Comparison of ENCODE assay signal across 8 cellular contexts in the genomic region with DNA sequence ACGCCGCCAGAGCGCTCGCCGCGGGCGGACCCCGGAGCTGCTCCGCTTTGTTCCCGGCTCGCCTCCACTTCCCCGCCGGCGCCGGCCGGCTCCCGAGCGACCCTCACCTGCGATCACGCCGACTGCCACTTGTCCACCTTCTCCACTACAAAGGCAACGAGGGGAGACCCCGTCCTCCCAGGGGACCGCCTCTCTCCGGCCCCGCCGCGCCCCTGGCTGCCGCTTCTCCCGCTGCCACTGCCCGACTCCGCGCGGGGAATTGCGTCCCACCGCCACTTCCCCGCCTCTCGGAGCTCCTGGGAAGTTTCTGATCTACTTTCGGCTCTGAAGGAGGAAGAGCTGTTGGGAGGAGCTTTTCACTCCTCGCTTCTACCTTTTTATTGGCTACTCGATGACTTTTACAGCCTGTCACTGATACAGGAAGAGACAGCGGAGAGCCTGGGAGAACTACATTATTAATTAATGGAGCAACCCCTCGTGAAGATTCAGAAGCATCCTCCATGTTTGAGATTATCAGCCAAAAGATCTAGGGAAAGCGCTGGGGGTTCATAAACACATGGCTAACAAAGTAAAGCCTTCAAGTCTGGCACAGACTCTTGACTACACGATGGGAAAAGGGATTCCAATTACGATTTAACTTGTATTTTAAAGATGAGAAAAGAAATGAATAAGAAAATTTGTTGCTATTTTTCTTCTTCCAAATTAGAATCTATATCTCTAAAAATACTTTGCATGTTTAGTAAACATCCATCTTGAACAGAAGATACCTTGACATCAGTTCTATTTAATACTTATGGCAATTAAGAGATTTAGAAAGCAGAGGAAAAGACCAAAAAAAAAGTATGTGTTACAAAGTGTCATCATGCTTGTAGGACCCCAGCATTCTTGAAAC. TPM values are rescaled to one million over a fixed set of nuclear protein-coding genes. Genes with fewer than 3 reads are reported as not detected.
DNase-seq lines count a peak whose midpoint lies in the region; ATAC-seq and TF ChIP-seq lines count a peak whose summit lies in the region.

A gene with protein sequence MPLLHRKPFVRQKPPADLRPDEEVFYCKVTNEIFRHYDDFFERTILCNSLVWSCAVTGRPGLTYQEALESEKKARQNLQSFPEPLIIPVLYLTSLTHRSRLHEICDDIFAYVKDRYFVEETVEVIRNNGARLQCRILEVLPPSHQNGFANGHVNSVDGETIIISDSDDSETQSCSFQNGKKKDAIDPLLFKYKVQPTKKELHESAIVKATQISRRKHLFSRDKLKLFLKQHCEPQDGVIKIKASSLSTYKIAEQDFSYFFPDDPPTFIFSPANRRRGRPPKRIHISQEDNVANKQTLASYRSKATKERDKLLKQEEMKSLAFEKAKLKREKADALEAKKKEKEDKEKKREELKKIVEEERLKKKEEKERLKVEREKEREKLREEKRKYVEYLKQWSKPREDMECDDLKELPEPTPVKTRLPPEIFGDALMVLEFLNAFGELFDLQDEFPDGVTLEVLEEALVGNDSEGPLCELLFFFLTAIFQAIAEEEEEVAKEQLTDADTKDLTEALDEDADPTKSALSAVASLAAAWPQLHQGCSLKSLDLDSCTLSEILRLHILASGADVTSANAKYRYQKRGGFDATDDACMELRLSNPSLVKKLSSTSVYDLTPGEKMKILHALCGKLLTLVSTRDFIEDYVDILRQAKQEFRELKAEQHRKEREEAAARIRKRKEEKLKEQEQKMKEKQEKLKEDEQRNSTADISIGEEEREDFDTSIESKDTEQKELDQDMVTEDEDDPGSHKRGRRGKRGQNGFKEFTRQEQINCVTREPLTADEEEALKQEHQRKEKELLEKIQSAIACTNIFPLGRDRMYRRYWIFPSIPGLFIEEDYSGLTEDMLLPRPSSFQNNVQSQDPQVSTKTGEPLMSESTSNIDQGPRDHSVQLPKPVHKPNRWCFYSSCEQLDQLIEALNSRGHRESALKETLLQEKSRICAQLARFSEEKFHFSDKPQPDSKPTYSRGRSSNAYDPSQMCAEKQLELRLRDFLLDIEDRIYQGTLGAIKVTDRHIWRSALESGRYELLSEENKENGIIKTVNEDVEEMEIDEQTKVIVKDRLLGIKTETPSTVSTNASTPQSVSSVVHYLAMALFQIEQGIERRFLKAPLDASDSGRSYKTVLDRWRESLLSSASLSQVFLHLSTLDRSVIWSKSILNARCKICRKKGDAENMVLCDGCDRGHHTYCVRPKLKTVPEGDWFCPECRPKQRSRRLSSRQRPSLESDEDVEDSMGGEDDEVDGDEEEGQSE (N-terminal part only) (minus strand): TSS at position 330 of the 892 bp plus-strand sequence. CDS start 756 bp downstream, outside the sequence.

- intact Hi-C loops in stomach (cut with DNase I; ENCODE audit: low total_unique reads), result no loop called here

- TF ChIP-seq POLR2A in Peyer's patch (IDR thresholded peaks at IDR 0.05), result peak; percentile 89 to 97
- peak in 2 of 4 donors; percentile 53 to 56 for TF ChIP-seq POLR2A in stomach (IDR thresholded peaks at IDR 0.05)

- peaks cover 11% of the 10 kb centered on the region for H3K4me1 Mint-ChIP-seq in activated T-helper 17 cell treated with anti-CD3 and anti-CD28 coated beads, Interleukin-2, amount 50 U/mL, for 72 hours
- peaks cover 16 to 41% (median 30%) of the 10 kb centered on the region in 4 donors for H3K4me1 Mint-ChIP-seq in naive thymus-derived CD8-positive, alpha-beta T cell

- H3K79me2 ChIP-seq in DND-41 (ENCODE audit: insufficient read depth, low read length), result peaks cover 57% of the 10 kb centered on the region

- H3K9me3 ChIP-seq in DND-41 (ENCODE audit: insufficient read depth, low read length, severe bottlenecking) (no peaks in the 10 kb centered on the region), KOPT-K1 (ENCODE audit: insufficient read depth, low read length, poor library complexity, severe bottlenecking) (no peaks in the 10 kb centered on the region), Peyer's patch (no peaks in the 10 kb centered on the region), stomach (no peaks in the 10 kb centered on the region)

- ATAC-seq in DND-41 (ENCODE audit: insufficient read depth, low read depth) (peak; percentile 65), GM21737 (IDR thresholded peaks at IDR 0.05; ENCODE audit: unreplicated experiment) (peak; percentile 34)
- peak; percentile 30 for ATAC-seq in activated T-helper 17 cell treated with anti-CD3 and anti-CD28 coated beads, Interleukin-2, amount 50 U/mL, for 72 hours (replicated peaks)
- peak in 1 of 2 donors; percentile 18 for ATAC-seq in naive thymus-derived CD8-positive, alpha-beta T cell

- peak within 1 kb of the TSS; percentile 73 for H2AFZ ChIP-seq in DND-41 (ENCODE audit: low read depth, low read length)

- peak within 1 kb of the TSS; percentile 98 for H3K27ac Mint-ChIP-seq in activated T-helper 17 cell treated with anti-CD3 and anti-CD28 coated beads, Interleukin-2, amount 50 U/mL, for 72 hours
- peak within 1 kb of the TSS; percentile 96 to 100 (median 99) for H3K27ac Mint-ChIP-seq in naive thymus-derived CD8-positive, alpha-beta T cell

- peak within 1 kb of the TSS; percentile 97 for H3K4me3 Mint-ChIP-seq in activated T-helper 17 cell treated with anti-CD3 and anti-CD28 coated beads, Interleukin-2, amount 50 U/mL, for 72 hours
- H3K4me3 Mint-ChIP-seq in naive thymus-derived CD8-positive, alpha-beta T cell, result peak within 1 kb of the TSS; percentile 98 to 100 (median 100)

- POLR2A ChIA-PET in naive thymus-derived CD8-positive, alpha-beta T cell (lab: Charles Lee), result interaction anchor here (0.6 to 4.0 kb wide), 13 partner anchors 9 to 171 kb away, joined by 3 to 82 read pairs (median 4); partner anchors contain the start of genes FAM177A1 and SRP54

- peak within 1 kb of the TSS; percentile 67 for H3K4me2 ChIP-seq in DND-41 (ENCODE audit: insufficient read depth, low read length)

- H3K36me3 Mint-ChIP-seq in activated T-helper 17 cell treated with anti-CD3 and anti-CD28 coated beads, Interleukin-2, amount 50 U/mL, for 72 hours (ENCODE audit: low read depth), result peaks cover 45% of the 10 kb centered on the region
- peaks cover 0 to 10% (median 0%) of the 10 kb centered on the region in 3 donors for H3K36me3 Mint-ChIP-seq in naive thymus-derived CD8-positive, alpha-beta T cell

- H3K4me3 ChIP-seq in DND-41 (ENCODE audit: low read depth in 1 of 2, low read length in 2 of 2), result peak within 1 kb of the TSS; percentile 94 to 96
- peak within 1 kb of the TSS; percentile 88 to 97 (median 94) for H3K4me3 ChIP-seq in Peyer's patch
- peak within 1 kb of the TSS; percentile 78 to 96 (median 82) for H3K4me3 ChIP-seq in stomach

- TF ChIP-seq CTCF in DND-41 (IDR thresholded peaks at IDR 0.05; ENCODE audit: borderline replicate concordance, extremely low read depth, low read length, poor library complexity, severe bottlenecking) (no peak), Peyer's patch (IDR thresholded peaks at IDR 0.05) (peak in 2 of 6 experiments; percentile 30 to 39), stomach (IDR thresholded peaks at IDR 0.05) (peak in 2 of 7 experiments; percentile 13 to 21)

- peaks cover 19% of the 10 kb centered on the region for H4K20me1 ChIP-seq in DND-41 (ENCODE audit: insufficient read depth, low read length)

- no peaks in the 10 kb centered on the region for H3K27me3 ChIP-seq in DND-41 (ENCODE audit: insufficient read depth, low read length, poor library complexity)
- no peaks in the 10 kb centered on the region for H3K27me3 ChIP-seq in Peyer's patch
- no peaks in the 10 kb centered on the region for H3K27me3 ChIP-seq in stomach

- H3K27me3 Mint-ChIP-seq in activated T-helper 17 cell treated with anti-CD3 and anti-CD28 coated beads, Interleukin-2, amount 50 U/mL, for 72 hours, result no peaks in the 10 kb centered on the region
- no peaks in the 10 kb centered on the region for H3K27me3 Mint-ChIP-seq in naive thymus-derived CD8-positive, alpha-beta T cell

- peak; percentile 70 for DNase-seq in DND-41
- peak; percentile 50 to 84 (median 80) for DNase-seq in Peyer's patch
- DNase-seq in fibroblast of peridontal ligament (ENCODE audit: extremely low read depth), result peak; percentile 82
- DNase-seq in naive thymus-derived CD8-positive, alpha-beta T cell, result peak in 9 of 10 donors; percentile 2 to 68 (median 28)
- peak; percentile 64 for DNase-seq in stomach

- peak within 1 kb of the TSS; percentile 83 for H3K27ac ChIP-seq in DND-41 (ENCODE audit: low read length)
- H3K27ac ChIP-seq in KOPT-K1 (ENCODE audit: low read depth, low read length, poor library complexity, severe bottlenecking), result peak within 1 kb of the TSS; percentile 97
- peak within 1 kb of the TSS; percentile 96 to 100 (median 98) for H3K27ac ChIP-seq in Peyer's patch
- peak within 1 kb of the TSS; percentile 96 to 100 (median 97) for H3K27ac ChIP-seq in stomach

- WGBS in stomach, 5 donors, result 0 to 1% (median 0%) methylated on average over 9 to 46 of the region's 46 CpGs

- H3K9me3 Mint-ChIP-seq in activated T-helper 17 cell treated with anti-CD3 and anti-CD28 coated beads, Interleukin-2, amount 50 U/mL, for 72 hours, result no peaks in the 10 kb centered on the region
- H3K9me3 Mint-ChIP-seq in naive thymus-derived CD8-positive, alpha-beta T cell, result peaks cover 0 to 2% (median 0%) of the 10 kb centered on the region in 9 donors

- H3K36me3 ChIP-seq in DND-41 (ENCODE audit: insufficient read depth, low read length), result peaks cover 22% of the 10 kb centered on the region
- H3K36me3 ChIP-seq in KOPT-K1 (ENCODE audit: insufficient read depth, low read length), result peaks cover 18% of the 10 kb centered on the region
- no peaks in the 10 kb centered on the region for H3K36me3 ChIP-seq in Peyer's patch
- peaks cover 0 to 4% (median 0%) of the 10 kb centered on the region in 4 donors for H3K36me3 ChIP-seq in stomach

- H3K9ac ChIP-seq in DND-41 (ENCODE audit: low read depth, low read length), result peak within 1 kb of the TSS; percentile 90

- peaks cover 37% of the 10 kb centered on the region for H3K4me1 ChIP-seq in DND-41 (ENCODE audit: insufficient read depth, low read length)
- peaks cover 0 to 11% (median 2%) of the 10 kb centered on the region in 4 donors for H3K4me1 ChIP-seq in Peyer's patch
- H3K4me1 ChIP-seq in stomach, result peaks cover 5 to 31% (median 16%) of the 10 kb centered on the region in 4 donors

- TF ChIP-seq EP300 in stomach (IDR thresholded peaks at IDR 0.05), result no peak

RNA-seq across cellular contexts. Expression of the gene that starts here (rescaled TPM):
- total RNA-seq in Peyer's patch, result 10 to 100 TPM; 26.3 to 61.1 (median 29.1) TPM
- 10 to 100 TPM; 53.3 to 57.0 TPM for total RNA-seq in activated T-helper 17 cell treated with anti-CD3 and anti-CD28 coated beads, Interleukin-2, amount 50 U/mL, for 72 hours
- 10 to 100 TPM; 44.5 to 47.5 TPM for total RNA-seq in naive thymus-derived CD8-positive, alpha-beta T cell
- polyA plus RNA-seq in naive thymus-derived CD8-positive, alpha-beta T cell, result 10 to 100 TPM in 1 of 3 donors, 1 to 10 TPM in 2; 8.5 to 10.7 (median 9.1) TPM
- total RNA-seq in stomach, result 100 to 1,000 TPM in 1 of 5 donors, 10 to 100 TPM in 4; 31.2 to 110 (median 49.4) TPM
- 10 to 100 TPM; 13.3 to 30.2 (median 21.0) TPM for polyA plus RNA-seq in stomach

Comparison
In these comparisons a context has a peak if more than half of its experiments do, and no peak if none do; other contexts are left out.
1. DNase-seq: peak in every context shown above with its lines; median percentile 82 in fibroblast of peridontal ligament; 80 in Peyer's patch; 70 in DND-41; 64 in stomach; 28 in naive thymus-derived CD8-positive, alpha-beta T cell.